In genomic region chr5:135423158-135423925, GRCh38 we compare ENCODE assay signal across 17 cellular contexts. TPM values are rescaled to one million over a fixed set of nuclear protein-coding genes. Genes with fewer than 3 reads are reported as not detected.
DNase-seq lines count a peak whose midpoint lies in the region; ATAC-seq and TF ChIP-seq lines count a peak whose summit lies in the region.
"Had no signal": no experiment of that assay in that cellular context is flagged by ENCODE, and none has a peak within 500 bp of the region (broad histone marks: within the 10 kb centered on the region; RNA-seq: fewer than 3 reads in every experiment).

No MANE protein-coding gene starts in this region.

- H3K9me3 ChIP-seq in right atrium auricular region = peaks cover 0 to 14% of the 10 kb centered on the region in 2 donors
- peaks cover 8% of the 10 kb centered on the region; the same call in 1 of the 2 replicates for H3K9me3 ChIP-seq in SK-N-SH
- H3K9me3 ChIP-seq: body of pancreas, uterus had no signal

- TF ChIP-seq EP300 in SK-N-SH (IDR thresholded peaks at IDR 0.05; ENCODE audit: borderline replicate concordance in 1 of 2, low read depth in 1 of 2, low read length in 1 of 2) = no peak

- POLR2A ChIA-PET in SK-N-SH (lab: Yijun Ruan, JAX) = interaction anchor here (0.6 kb wide), 1 partner anchor 19 kb away, joined by 5 read pairs; no protein-coding TSS in a partner anchor
- POLR2A ChIA-PET in activated CD8-positive, alpha-beta T cell treated with anti-CD3 and anti-CD28 coated beads for 36 hours (lab: Charles Lee) = interaction anchor here (1.5 kb wide), 1 partner anchor 24 kb away, joined by 7 read pairs; the partner anchor contains the start of gene MACROH2A1

- H3K9me3 Mint-ChIP-seq in activated CD8-positive, alpha-beta T cell treated with anti-CD3 and anti-CD28 coated beads for 36 hours = peaks cover 5% of the 10 kb centered on the region

- TF ChIP-seq CTCF in right atrium auricular region (IDR thresholded peaks at IDR 0.05) (no peak), SK-N-SH (IDR thresholded peaks at IDR 0.05) (no peak)
- TF ChIP-seq CTCF in activated CD8-positive, alpha-beta T cell treated with anti-CD3 and anti-CD28 coated beads for 36 hours (IDR thresholded peaks at IDR 0.05) = no peak

- DNase-seq in left ventricle myocardium superior = no peak
- no peak for DNase-seq in right atrium auricular region (ENCODE audit: low spot score)
- no peak for DNase-seq in SK-N-SH
- peak; percentile 88 for DNase-seq in islet precursor cell
- no peak for DNase-seq in activated CD8-positive, alpha-beta T cell treated with anti-CD3 and anti-CD28 coated beads for 36 hours
- no peak for DNase-seq in KG1 (lab: John Stamatoyannopoulos, UW)
- DNase-seq: body of pancreas; stimulated activated naive CD8-positive, alpha-beta T cell treated with anti-CD3 and anti-CD28 coated beads, Interleukin-15, amount 100 ng/mL, for 72 hours; uterus; WERI-Rb-1 had no signal

- no peaks in the 10 kb centered on the region for H3K36me3 ChIP-seq in right atrium auricular region
- no peaks in the 10 kb centered on the region for H3K36me3 ChIP-seq in SK-N-SH (replicated peaks in 1 of 2; ENCODE audit: control insufficient read depth in 1 of 2, insufficient read depth in 2 of 2, low read length in 1 of 2)
- H3K36me3 ChIP-seq: uterus, WERI-Rb-1 had no signal

- H3K36me3 Mint-ChIP-seq in activated CD8-positive, alpha-beta T cell treated with anti-CD3 and anti-CD28 coated beads for 36 hours (ENCODE audit: low read depth) = no peaks in the 10 kb centered on the region

- no peak for TF ChIP-seq RAD21 in SK-N-SH (IDR thresholded peaks at IDR 0.05; ENCODE audit: low read length)

- CTCF ChIA-PET in SK-N-SH (lab: Yijun Ruan, JAX) = interaction anchor here (0.5 to 4.0 kb wide), 7 partner anchors 15 to 790 kb away, joined by 3 to 56 read pairs (median 3); no protein-coding TSS in a partner anchor
- CTCF ChIA-PET in activated CD8-positive, alpha-beta T cell treated with anti-CD3 and anti-CD28 coated beads for 36 hours (lab: Charles Lee) = interaction anchor here (0.7 to 1.4 kb wide), 3 partner anchors 16 to 128 kb away, joined by 3 to 6 read pairs (median 3); no protein-coding TSS in a partner anchor

- H3K4me1 ChIP-seq in right atrium auricular region (peaks cover 0 to 4% of the 10 kb centered on the region in 2 donors), SK-N-SH (ENCODE audit: control insufficient read depth in 1 of 2, insufficient read depth in 2 of 2, low read depth in 1 of 2, low read length in 1 of 2) (no peaks in the 10 kb centered on the region)
- H3K4me1 ChIP-seq: body of pancreas, uterus had no signal

- H3K4me3 ChIP-seq in right atrium auricular region (no peak overlapping the region), SK-N-SH (ENCODE audit: low read depth in 2 of 2, low read length in 1 of 2) (no peak overlapping the region)
- H3K4me3 ChIP-seq: body of pancreas, uterus had no signal

- H3K27ac Mint-ChIP-seq in activated CD8-positive, alpha-beta T cell treated with anti-CD3 and anti-CD28 coated beads for 36 hours = no peak overlapping the region
- H3K27ac Mint-ChIP-seq: stimulated activated naive CD8-positive, alpha-beta T cell treated with anti-CD3 and anti-CD28 coated beads, Interleukin-15, amount 100 ng/mL, for 72 hours had no signal

- peaks cover 4% of the 10 kb centered on the region for H3K4me1 Mint-ChIP-seq in activated CD8-positive, alpha-beta T cell treated with anti-CD3 and anti-CD28 coated beads for 36 hours (ENCODE audit: low read depth)

- ATAC-seq in left ventricle myocardium superior (peak; percentile 17), GM21576 (IDR thresholded peaks at IDR 0.05; ENCODE audit: unreplicated experiment) (no peak), GM19023 (IDR thresholded peaks at IDR 0.05; ENCODE audit: unreplicated experiment) (no peak)
- ATAC-seq in activated CD8-positive, alpha-beta T cell treated with anti-CD3 and anti-CD28 coated beads for 36 hours = no peak
- ATAC-seq: body of pancreas; stimulated activated naive CD8-positive, alpha-beta T cell treated with anti-CD3 and anti-CD28 coated beads, Interleukin-15, amount 100 ng/mL, for 72 hours had no signal

- H3K27ac ChIP-seq in right atrium auricular region = no peak overlapping the region
- H3K27ac ChIP-seq in SK-N-SH (ENCODE audit: low read depth in 2 of 2, low read length in 1 of 2) = no peak overlapping the region
- H3K27ac ChIP-seq: body of pancreas, KMS-11, uterus, WERI-Rb-1 had no signal

- H3K9me2 ChIP-seq in SK-N-SH = no peaks in the 10 kb centered on the region

- H3K27me3 Mint-ChIP-seq in activated CD8-positive, alpha-beta T cell treated with anti-CD3 and anti-CD28 coated beads for 36 hours = peaks cover 23% of the 10 kb centered on the region

- H4K20me1 ChIP-seq in SK-N-SH (ENCODE audit: insufficient read depth) = no peaks in the 10 kb centered on the region

- intact Hi-C loops in left ventricle myocardium superior (cut with micrococcal nuclease) = no loop called here
- intact Hi-C loops in activated CD8-positive, alpha-beta T cell treated with anti-CD3 and anti-CD28 coated beads for 36 hours (cut with micrococcal nuclease) = no loop called here

- 71% methylated on average over 7 of the region's 7 CpGs for WGBS in SK-N-SH (ENCODE audit: low lambda C conversion rate)

- H3K4me2 ChIP-seq in SK-N-SH = no peak overlapping the region
- H3K4me2 ChIP-seq: KMS-11 had no signal

- H3K79me2 ChIP-seq in SK-N-SH (ENCODE audit: insufficient read depth) = no peaks in the 10 kb centered on the region

- H3F3A ChIP-seq in SK-N-SH (replicated peaks; ENCODE audit: insufficient read depth) = peaks cover 5% of the 10 kb centered on the region

- no peak overlapping the region for H2AFZ ChIP-seq in SK-N-SH (ENCODE audit: low read depth)

- no peaks in the 10 kb centered on the region for H3K27me3 ChIP-seq in right atrium auricular region
- H3K27me3 ChIP-seq in SK-N-SH (ENCODE audit: insufficient read depth) = no peaks in the 10 kb centered on the region
- H3K27me3 ChIP-seq: body of pancreas, uterus had no signal

- no peak overlapping the region for H3K4me3 Mint-ChIP-seq in activated CD8-positive, alpha-beta T cell treated with anti-CD3 and anti-CD28 coated beads for 36 hours
- H3K4me3 Mint-ChIP-seq: stimulated activated naive CD8-positive, alpha-beta T cell treated with anti-CD3 and anti-CD28 coated beads, Interleukin-15, amount 100 ng/mL, for 72 hours had no signal

- no peak overlapping the region for H3K9ac ChIP-seq in SK-N-SH
- H3K9ac ChIP-seq: KMS-11 had no signal

TF ChIP-seq in SK-N-SH, 30 proteins besides CTCF, POLR2A, EP300 and RAD21:
- TF ChIP-seq JUND (IDR thresholded peaks at IDR 0.05) (0 out of 2 replicates have a peak, but pooled peaks have one; percentile 6), NRF1 (IDR thresholded peaks at IDR 0.05; ENCODE audit: low read depth, low read length) (no peak)

RNA-seq across cellular contexts. Expression of gene DCANP1, which starts 23.8 kb away (rescaled TPM):
- not detected for total RNA-seq in left ventricle myocardium superior
- not detected for total RNA-seq in right atrium auricular region
- not detected in 2 replicates for polyA plus RNA-seq in SK-N-SH (2012; rRNA removed)
- not detected in 2 replicates for polyA plus RNA-seq in SK-N-SH (2012; cell fraction: cytosol; rRNA removed)
- not detected in 2 replicates for polyA plus RNA-seq in SK-N-SH (2012; cell fraction: nucleus; rRNA removed)
- not detected for total RNA-seq in activated CD8-positive, alpha-beta T cell treated with anti-CD3 and anti-CD28 coated beads for 36 hours
- total RNA-seq: A673, lung microvascular endothelial cell, SK-MEL-5, skeletal muscle tissue, uterus had no signal

RNA-seq across cellular contexts. Expression of gene MACROH2A1, which starts 24.3 kb away (rescaled TPM):
- 119 TPM for total RNA-seq in left ventricle myocardium superior
- 100 to 1,000 TPM; 149 to 179 TPM for total RNA-seq in right atrium auricular region
- polyA plus RNA-seq in SK-N-SH (2012; rRNA removed) = 146 and 165 TPM in 2 replicates
- polyA plus RNA-seq in SK-N-SH (2012; cell fraction: cytosol; rRNA removed) = 96.4 and 128 TPM in 2 replicates
- 251 and 315 TPM in 2 replicates for polyA plus RNA-seq in SK-N-SH (2012; cell fraction: nucleus; rRNA removed)
- total RNA-seq in activated CD8-positive, alpha-beta T cell treated with anti-CD3 and anti-CD28 coated beads for 36 hours = 100 to 1,000 TPM; 170 to 179 TPM

RNA-seq across cellular contexts. Expression of gene TIFAB, which starts 28.8 kb away (rescaled TPM):
- total RNA-seq in left ventricle myocardium superior (not detected), right atrium auricular region (not detected)
- polyA plus RNA-seq in SK-N-SH (2012; rRNA removed) = not detected in 2 replicates
- polyA plus RNA-seq in SK-N-SH (2012; cell fraction: cytosol; rRNA removed) = not detected in 2 replicates
- polyA plus RNA-seq in SK-N-SH (2012; cell fraction: nucleus; rRNA removed) = not detected in 2 replicates
- total RNA-seq in activated CD8-positive, alpha-beta T cell treated with anti-CD3 and anti-CD28 coated beads for 36 hours = not detected
- total RNA-seq: A673, body of pancreas, lung microvascular endothelial cell, SK-MEL-5 had no signal
